ENCODE assay signal across 17 cellular contexts in the genomic region with DNA sequence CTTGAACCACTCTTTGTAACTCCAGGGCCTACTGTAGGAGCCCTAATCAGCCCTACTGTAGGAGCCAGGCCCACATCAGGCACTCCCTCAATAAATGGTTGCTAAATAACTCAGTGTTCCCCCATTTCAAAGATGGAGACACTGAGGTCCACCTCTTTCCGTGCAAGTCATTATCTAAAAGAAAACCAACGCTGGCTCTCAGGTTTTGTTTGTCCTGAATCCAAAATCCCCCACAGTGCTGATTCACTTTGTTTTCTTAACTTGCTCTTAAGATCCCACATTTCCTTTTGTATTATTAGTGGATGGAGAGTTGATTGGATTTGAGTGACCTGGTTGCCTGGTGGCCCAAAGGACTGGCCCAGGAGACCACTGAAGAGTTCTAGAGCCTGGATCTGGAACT.
"Had no signal": no experiment of that assay in that cellular context is flagged by ENCODE, and none has a peak within 500 bp of the region (broad histone marks: within the 10 kb centered on the region; RNA-seq: fewer than 3 reads in every experiment).

No MANE protein-coding gene starts in this region.

- H3K36me3 Mint-ChIP-seq: mesothelial cell of epicardium; neural progenitor cell; stimulated activated effector memory CD8-positive, alpha-beta T cell treated with anti-CD3 and anti-CD28 coated beads, Interleukin-12 subunit alpha, Interleukin-12 subunit beta, amount 100 ng/mL, for 72 hours had no signal

- H3K4me3 ChIP-seq: lower lobe of right lung, neural progenitor cell, sigmoid colon, tibial artery, uterus had no signal

- H3K4me3 Mint-ChIP-seq: activated CD4-positive, alpha-beta T cell treated with anti-CD3 and anti-CD28 coated beads, Interleukin-2, amount 10 ng/mL, durations not matched to agents 7 days and 5 days; mesothelial cell of epicardium; neural progenitor cell; stimulated activated effector memory CD8-positive, alpha-beta T cell treated with anti-CD3 and anti-CD28 coated beads, Interleukin-12 subunit alpha, Interleukin-12 subunit beta, amount 100 ng/mL, for 72 hours; T-helper 2 cell treated with Interferon-gamma antibody and Interleukin-4, amounts not matched to agents 5 μg/mL and 100 μg/mL, for 36 hours had no signal

- H3K9me3 Mint-ChIP-seq: activated CD4-positive, alpha-beta T cell treated with anti-CD3 and anti-CD28 coated beads, Interleukin-2, amount 10 ng/mL, durations not matched to agents 7 days and 5 days; neural progenitor cell; stimulated activated effector memory CD8-positive, alpha-beta T cell treated with anti-CD3 and anti-CD28 coated beads, Interleukin-12 subunit alpha, Interleukin-12 subunit beta, amount 100 ng/mL, for 72 hours; T-helper 2 cell treated with Interferon-gamma antibody and Interleukin-4, amounts not matched to agents 5 μg/mL and 100 μg/mL, for 36 hours had no signal

- H2AFZ ChIP-seq: neural progenitor cell had no signal

- H3K4me1 Mint-ChIP-seq: activated CD4-positive, alpha-beta T cell treated with anti-CD3 and anti-CD28 coated beads, Interleukin-2, amount 10 ng/mL, durations not matched to agents 7 days and 5 days; stimulated activated effector memory CD8-positive, alpha-beta T cell treated with anti-CD3 and anti-CD28 coated beads, Interleukin-12 subunit alpha, Interleukin-12 subunit beta, amount 100 ng/mL, for 72 hours had no signal

- H3K4me2 ChIP-seq: neural progenitor cell had no signal

- H3K27me3 Mint-ChIP-seq: activated CD4-positive, alpha-beta T cell treated with anti-CD3 and anti-CD28 coated beads, Interleukin-2, amount 10 ng/mL, durations not matched to agents 7 days and 5 days had no signal

- H3K9ac ChIP-seq: neural progenitor cell had no signal

- H3K4me1 ChIP-seq: lower lobe of right lung, neural progenitor cell, uterus had no signal

- H3K27me3 ChIP-seq: neural progenitor cell, sigmoid colon, tibial artery, uterus had no signal

- H3K27ac Mint-ChIP-seq: activated CD4-positive, alpha-beta T cell treated with anti-CD3 and anti-CD28 coated beads, Interleukin-2, amount 10 ng/mL, durations not matched to agents 7 days and 5 days; mesothelial cell of epicardium; neural progenitor cell; stimulated activated effector memory CD8-positive, alpha-beta T cell treated with anti-CD3 and anti-CD28 coated beads, Interleukin-12 subunit alpha, Interleukin-12 subunit beta, amount 100 ng/mL, for 72 hours; T-helper 2 cell treated with Interferon-gamma antibody and Interleukin-4, amounts not matched to agents 5 μg/mL and 100 μg/mL, for 36 hours had no signal

- H3K9me3 ChIP-seq: lower lobe of right lung, sigmoid colon, tibial artery, uterus had no signal

- DNase-seq: activated CD4-positive, alpha-beta T cell treated with anti-CD3 and anti-CD28 coated beads, Interleukin-2, amount 10 ng/mL, durations not matched to agents 7 days and 5 days; activated CD8-positive, alpha-beta memory T cell treated with anti-CD3 and anti-CD28 coated beads, Interleukin-2, amount 50 U/mL, for 48 hours; aorta; central memory CD4-positive, alpha-beta T cell; cortex of kidney; effector CD4-positive, alpha-beta T cell; foreskin melanocyte; head of caudate nucleus; left cardiac atrium; lower lobe of right lung; sigmoid colon; tibial artery; uterus had no signal

- H3K36me3 ChIP-seq: lower lobe of right lung, neural progenitor cell, tibial artery, uterus had no signal

- H3K27ac ChIP-seq: lower lobe of right lung, neural progenitor cell, sigmoid colon, tibial artery, uterus had no signal

- ATAC-seq: left cardiac atrium; lower lobe of right lung; stimulated activated effector memory CD8-positive, alpha-beta T cell treated with anti-CD3 and anti-CD28 coated beads, Interleukin-12 subunit alpha, Interleukin-12 subunit beta, amount 100 ng/mL, for 72 hours had no signal
